In the genomic region with DNA sequence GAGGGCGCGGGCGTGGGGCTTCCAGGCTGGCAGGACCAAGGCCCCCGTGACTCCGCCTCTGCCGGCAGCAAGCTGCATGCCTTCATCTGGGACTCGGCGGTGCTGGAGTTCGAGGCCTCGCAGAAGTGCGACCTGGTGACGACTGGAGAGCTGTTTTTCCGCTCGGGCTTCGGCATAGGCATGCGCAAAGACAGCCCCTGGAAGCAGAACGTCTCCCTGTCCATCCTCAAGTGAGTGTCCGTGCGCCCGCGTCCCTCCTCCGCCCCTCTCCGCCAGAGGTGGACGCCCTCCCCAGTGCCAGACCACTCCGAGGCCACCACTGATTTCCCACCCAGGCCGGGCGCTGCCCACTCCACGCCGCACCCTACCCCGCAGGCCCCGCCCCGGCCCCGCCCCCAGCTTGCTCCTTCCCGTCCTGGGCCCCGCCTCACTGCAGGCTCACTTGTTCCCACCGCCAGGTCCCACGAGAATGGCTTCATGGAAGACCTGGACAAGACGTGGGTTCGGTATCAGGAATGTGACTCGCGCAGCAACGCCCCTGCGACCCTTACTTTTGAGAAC, we compare ENCODE assay signal across 1 cellular context.
TF ChIP-seq lines count a peak whose summit lies in the region.

No MANE protein-coding gene starts in this region.

TF ChIP-seq in endothelial cell of umbilical vein, 7 proteins besides CTCF, POLR2A, EP300 and RAD21:
- TF ChIP-seq JUN (IDR thresholded peaks at IDR 0.05; ENCODE audit: borderline replicate concordance, insufficient read depth, insufficient read length, low read depth) = no peak
- TF ChIP-seq MYC (IDR thresholded peaks at IDR 0.05; ENCODE audit: low read depth, low read length) = no peak
- TF ChIP-seq POLR2AphosphoS5 (IDR thresholded peaks at IDR 0.05; ENCODE audit: insufficient read depth, low read depth, low read length) = no peak
- TF ChIP-seq, protein P1, sequence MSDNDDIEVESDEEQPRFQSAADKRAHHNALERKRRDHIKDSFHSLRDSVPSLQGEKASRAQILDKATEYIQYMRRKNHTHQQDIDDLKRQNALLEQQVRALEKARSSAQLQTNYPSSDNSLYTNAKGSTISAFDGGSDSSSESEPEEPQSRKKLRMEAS (IDR thresholded peaks at IDR 0.05; ENCODE audit: insufficient read depth, insufficient read length) = no peak
- TF ChIP-seq FOS (IDR thresholded peaks at IDR 0.05; ENCODE audit: borderline replicate concordance, insufficient read depth, low read length) = no peak
- TF ChIP-seq GATA2 (IDR thresholded peaks at IDR 0.05; ENCODE audit: insufficient read depth, insufficient read length, low read depth, low read length) = no peak
- TF ChIP-seq EZH2 (IDR thresholded peaks at IDR 0.05; ENCODE audit: borderline replicate concordance, low read depth, low read length, severe bottlenecking) = no peak
TF ChIP-seq in endothelial cell of umbilical vein: peak in this region for 0.
